In the genomic region with DNA sequence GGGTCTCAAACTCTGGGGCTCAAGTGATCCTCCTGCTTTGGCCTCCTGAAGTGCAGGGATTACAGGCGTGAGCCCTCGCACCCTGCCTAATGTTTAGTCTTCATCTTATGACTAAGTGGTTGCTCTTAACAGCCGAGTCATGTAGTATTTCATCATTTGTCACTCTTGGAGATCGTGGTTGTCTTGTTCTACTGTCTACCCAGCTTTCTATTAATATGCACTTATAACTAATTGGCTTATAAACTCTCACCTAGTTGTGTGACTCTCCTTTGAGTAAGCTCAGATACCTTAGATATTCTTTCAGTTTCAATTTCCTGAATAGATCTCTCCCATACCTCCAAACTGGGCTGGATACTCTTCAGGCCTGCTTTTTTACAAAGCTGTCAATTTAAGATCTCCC, we compare ENCODE assay signal across 15 cellular contexts. TPM values are rescaled to one million over a fixed set of nuclear protein-coding genes. Genes with fewer than 3 reads are reported as not detected.
DNase-seq lines count a peak whose midpoint lies in the region; ATAC-seq, FAIRE-seq and TF ChIP-seq lines count a peak whose summit lies in the region.
"Had no signal": no experiment of that assay in that cellular context is flagged by ENCODE, and none has a peak within 500 bp of the region (broad histone marks: within the 10 kb centered on the region; RNA-seq: fewer than 3 reads in every experiment).

No MANE protein-coding gene starts in this region.

- BruUV-seq in PC-9 (replicated peaks; lab: Mats Ljungman, UMichigan): no TSS peak

- no peaks in the 10 kb centered on the region for H3K9me3 ChIP-seq in PC-9 (ENCODE audit: insufficient read depth, low read depth)
- H3K9me3 ChIP-seq: esophagus muscularis mucosa had no signal

- peaks cover 26% of the 10 kb centered on the region for H3K79me2 ChIP-seq in PC-9 (ENCODE audit: low read depth)

- H3K9me3 Mint-ChIP-seq in naive thymus-derived CD8-positive, alpha-beta T cell: peaks cover 0 to 4% (median 0%) of the 10 kb centered on the region in 9 donors

- CTCF ChIA-PET in PC-9 (lab: Charles Lee): interaction anchor here (0.7 kb wide), 1 partner anchor 46 kb away, joined by 9 read pairs; no protein-coding TSS in a partner anchor

- H3K36me3 ChIP-seq in PC-9 (ENCODE audit: low read depth): peaks cover 6% of the 10 kb centered on the region; the same call in 1 of the 2 replicates
- H3K36me3 ChIP-seq: cardiac muscle cell, esophagus muscularis mucosa had no signal

- H3K36me3 Mint-ChIP-seq in naive thymus-derived CD8-positive, alpha-beta T cell: peaks cover 0 to 9% (median 3%) of the 10 kb centered on the region in 3 donors

- peak overlapping the region; percentile 54 for H3K4me2 ChIP-seq in PC-9

- H3K4me3 ChIP-seq in AG10803 (ENCODE audit: low read length) (no peak overlapping the region), PC-9 (no peak overlapping the region)
- H3K4me3 ChIP-seq: cardiac muscle cell, esophagus muscularis mucosa, skin epidermis had no signal

- H3K27ac ChIP-seq in PC-9: peak overlapping the region; percentile 69
- H3K27ac ChIP-seq: cardiac muscle cell, esophagus muscularis mucosa, skin epidermis had no signal

- H3K27me3 Mint-ChIP-seq in naive thymus-derived CD8-positive, alpha-beta T cell: peaks cover 0 to under 1% (median 0%) of the 10 kb centered on the region in 5 donors

- no peak overlapping the region for H3K27ac Mint-ChIP-seq in naive thymus-derived CD8-positive, alpha-beta T cell
- H3K27ac Mint-ChIP-seq: nephron progenitor cell; T-helper 1 cell treated with Interleukin-12 subunit alpha and Interleukin-12 subunit beta and Interleukin-4 antibody, amounts not matched to agents 30 μg/mL and 1 μg/mL, for 36 hours had no signal

- no peak overlapping the region for H3K4me3 Mint-ChIP-seq in naive thymus-derived CD8-positive, alpha-beta T cell
- H3K4me3 Mint-ChIP-seq: nephron progenitor cell; T-helper 1 cell treated with Interleukin-12 subunit alpha and Interleukin-12 subunit beta and Interleukin-4 antibody, amounts not matched to agents 30 μg/mL and 1 μg/mL, for 36 hours had no signal

- H4K20me1 ChIP-seq in PC-9 (ENCODE audit: insufficient read depth): no peaks in the 10 kb centered on the region

- peaks cover 11% of the 10 kb centered on the region; the same call in 1 of the 2 replicates for H3F3A ChIP-seq in PC-9 (ENCODE audit: insufficient read depth, low read depth)

- H3K4me1 Mint-ChIP-seq in naive thymus-derived CD8-positive, alpha-beta T cell: peaks cover 0 to 13% (median 8%) of the 10 kb centered on the region in 4 donors

- peak; percentile 15 for DNase-seq in AG10803 (ENCODE audit: low read depth)
- DNase-seq in GM19239 (ENCODE audit: insufficient read length, low spot score): no peak
- DNase-seq in PC-9: peak in 1 of 2 experiments; percentile 71
- DNase-seq in fibroblast of gingiva (ENCODE audit: low read depth): peak; percentile 16
- DNase-seq in NCI-H128 (lab: John Stamatoyannopoulos, UW; ENCODE audit: unreplicated experiment): no peak
- DNase-seq in head of caudate nucleus: no peak
- DNase-seq in naive thymus-derived CD8-positive, alpha-beta T cell: no peak
- DNase-seq: activated T-cell treated with anti-CD3 and anti-CD28 coated beads, Interleukin-2, amount 50 U/mL, for 1 hour; NCI-H1092; nephron progenitor cell had no signal

- TF ChIP-seq CTCF in AG10803 (conservative IDR thresholded peaks at IDR 0.05; ENCODE audit: low read length) (no peak), PC-9 (conservative IDR thresholded peaks at IDR 0.05) (no peak)

- no peak for ATAC-seq in GM19395 (IDR thresholded peaks at IDR 0.05; ENCODE audit: unreplicated experiment)
- ATAC-seq in naive thymus-derived CD8-positive, alpha-beta T cell: no peak

- H2AFZ ChIP-seq in PC-9: peak overlapping the region; percentile 66; the same call in 1 of the 2 replicates

- H3K27me3 ChIP-seq in PC-9 (ENCODE audit: insufficient read depth, low read depth): no peaks in the 10 kb centered on the region
- H3K27me3 ChIP-seq: cardiac muscle cell, esophagus muscularis mucosa had no signal

- peaks cover 12% of the 10 kb centered on the region for H3K4me1 ChIP-seq in PC-9 (replicated peaks; ENCODE audit: insufficient read depth)

- FAIRE-seq in GM19239 (lab: Jason Lieb, UNC): peak; percentile 70

- no peaks in the 10 kb centered on the region for H3K9me2 ChIP-seq in PC-9 (ENCODE audit: insufficient read depth)

- POLR2A ChIA-PET in PC-9 (lab: Charles Lee; ENCODE audit: unreplicated experiment): interaction anchor here (0.7 to 0.8 kb wide), 2 partner anchors 20 to 205 kb away, joined by 3 to 13 read pairs; a partner anchor contains a TSS
- POLR2A ChIA-PET in naive thymus-derived CD8-positive, alpha-beta T cell (lab: Charles Lee): interaction anchor here (0.6 kb wide), 1 partner anchor 18 kb away, joined by 4 read pairs; no protein-coding TSS in a partner anchor

- intact Hi-C loops in PC-9 (cut with micrococcal nuclease; ENCODE audit: unreplicated experiment) (no loop called here), head of caudate nucleus (cut with DNase I) (no loop called here)

RNA-seq across cellular contexts. Expression of a gene that starts 19.9 kb away (rescaled TPM):
- 70.2 and 95.2 TPM in 2 replicates for total RNA-seq in PC-9 (2021)
- 1 to 10 TPM; 8.2 to 9.4 TPM for total RNA-seq in naive thymus-derived CD8-positive, alpha-beta T cell
- polyA plus RNA-seq in naive thymus-derived CD8-positive, alpha-beta T cell: 10 to 100 TPM; 12.2 to 16.8 (median 14.3) TPM

Comparison
In these comparisons a context has a peak if more than half of its experiments do, and no peak if none do; other contexts are left out.
1. DNase-seq: peak in AG10803 (single experiment) and fibroblast of gingiva (single experiment); none in GM19239 (single experiment), NCI-H128 (single experiment), head of caudate nucleus (0 of 42) and naive thymus-derived CD8-positive, alpha-beta T cell (0 of 10).